ENCODE assay signal across 21 cellular contexts in the genomic region with DNA sequence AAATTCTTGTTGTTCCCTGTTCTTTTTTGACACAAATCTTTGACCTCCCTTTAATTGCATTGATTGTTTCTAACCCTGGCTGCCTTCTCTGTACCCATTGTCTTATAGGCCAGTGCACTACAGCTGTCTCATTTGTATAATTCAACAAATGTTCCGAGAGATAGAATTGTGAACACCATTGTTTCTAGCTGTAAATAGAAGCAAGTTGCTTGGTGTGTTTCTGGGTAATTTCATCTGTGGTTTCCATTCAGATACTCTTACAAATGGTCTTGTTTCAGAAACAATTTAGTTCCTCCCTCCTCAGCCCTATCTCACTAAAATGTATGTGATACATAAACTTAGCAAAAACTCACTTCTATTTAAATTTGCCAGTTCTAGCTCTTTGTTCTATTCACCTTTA.
DNase-seq lines count a peak whose midpoint lies in the region; ATAC-seq, FAIRE-seq and TF ChIP-seq lines count a peak whose summit lies in the region.
"Had no signal": no experiment of that assay in that cellular context is flagged by ENCODE, and none has a peak within 500 bp of the region (broad histone marks: within the 10 kb centered on the region; RNA-seq: fewer than 3 reads in every experiment).

No MANE protein-coding gene starts in this region.

- H3K27ac ChIP-seq in caudate nucleus (ENCODE audit: low read depth, low read length) (peak overlapping the region; percentile 60), layer of hippocampus (ENCODE audit: low read depth, low read length) (peak overlapping the region; percentile 66), kidney (ENCODE audit: low read depth in 2 of 2, low read length in 2 of 2) (no peak overlapping the region), suprapubic skin (no peak overlapping the region)
- H3K27ac ChIP-seq: 22Rv1, GM23248, SJCRH30 had no signal

- no peak for FAIRE-seq in kidney (lab: Jason Lieb, UNC)

- H3K4me1 ChIP-seq in kidney (ENCODE audit: control insufficient read depth in 1 of 2, insufficient read depth in 1 of 2, low read depth in 1 of 2, low read length in 2 of 2): no peaks in the 10 kb centered on the region
- no peaks in the 10 kb centered on the region for H3K4me1 ChIP-seq in suprapubic skin
- H3K4me1 ChIP-seq: SJCRH30 had no signal

- WGBS in suprapubic skin: 86% methylated on average over 1 of the region's 1 CpG

- TF ChIP-seq CTCF in kidney (IDR thresholded peaks at IDR 0.05; ENCODE audit: borderline replicate concordance, extremely low read depth, insufficient read depth): no peak
- no peak for TF ChIP-seq CTCF in suprapubic skin (IDR thresholded peaks at IDR 0.05)

- DNase-seq in Ammon's horn (ENCODE audit: low spot score) (peak; percentile 49), caudate nucleus (lab: John Stamatoyannopoulos, UW) (peak in 1 of 61 donors; percentile 7), pons (ENCODE audit: low spot score) (peak; percentile 93), kidney (no peak), NCI-H2107 (lab: John Stamatoyannopoulos, UW) (no peak), suprapubic skin (ENCODE audit: low spot score in 2 of 2) (no peak)
- DNase-seq: Calu3, DMS153, DND-41, GM23248, H7, Karpas-422, NCI-H1092 treated with DMSO at 0.1 percent for 48 hours, NCI-H1436 treated with DMSO at 0.1 percent for 48 hours, NCI-H187 treated with DMSO at 0.1 percent for 48 hours, NCI-H524, NCI-H748 treated with DMSO at 0.1 percent for 48 hours, SJCRH30 had no signal

- no peak for TF ChIP-seq EP300 in suprapubic skin (IDR thresholded peaks at IDR 0.05)

- no peak overlapping the region for H3K9ac ChIP-seq in kidney (ENCODE audit: low read length in 2 of 2)
- H3K9ac ChIP-seq: GM23248 had no signal

- H3K9me3 ChIP-seq in kidney (ENCODE audit: control insufficient read depth in 1 of 2, low read length in 2 of 2): no peaks in the 10 kb centered on the region
- no peaks in the 10 kb centered on the region for H3K9me3 ChIP-seq in suprapubic skin
- H3K9me3 ChIP-seq: SJCRH30 had no signal

- no peak for ATAC-seq in GM21619 (IDR thresholded peaks at IDR 0.05; ENCODE audit: unreplicated experiment)

- intact Hi-C loops in kidney (cut with DNase I): no loop called here

- H3K36me3 ChIP-seq in kidney (ENCODE audit: control insufficient read depth in 1 of 2, insufficient read depth in 2 of 2, low read length in 2 of 2) (no peaks in the 10 kb centered on the region), suprapubic skin (no peaks in the 10 kb centered on the region)
- H3K36me3 ChIP-seq: SJCRH30 had no signal

- H3K27me3 ChIP-seq in layer of hippocampus (ENCODE audit: control insufficient read depth, insufficient read depth, low read length) (no peaks in the 10 kb centered on the region), suprapubic skin (no peaks in the 10 kb centered on the region)
- H3K27me3 ChIP-seq: SJCRH30 had no signal

- TF ChIP-seq POLR2A in suprapubic skin (IDR thresholded peaks at IDR 0.05): no peak

- no peak overlapping the region for H3K4me3 ChIP-seq in kidney (ENCODE audit: low read length in 2 of 2)
- no peak overlapping the region for H3K4me3 ChIP-seq in suprapubic skin
- H3K4me3 ChIP-seq: GM23248, SJCRH30 had no signal

Comparison
In these comparisons a context has a peak if more than half of its experiments do, and no peak if none do; other contexts are left out.
1. DNase-seq: peak in Ammon's horn (single experiment) and pons (single experiment); none in kidney (single experiment), NCI-H2107 (single experiment) and suprapubic skin (0 of 2).
2. H3K27ac ChIP-seq: peak in caudate nucleus (single experiment) and layer of hippocampus (single experiment); none in kidney (0 of 2) and suprapubic skin (single experiment).